In the genomic region with DNA sequence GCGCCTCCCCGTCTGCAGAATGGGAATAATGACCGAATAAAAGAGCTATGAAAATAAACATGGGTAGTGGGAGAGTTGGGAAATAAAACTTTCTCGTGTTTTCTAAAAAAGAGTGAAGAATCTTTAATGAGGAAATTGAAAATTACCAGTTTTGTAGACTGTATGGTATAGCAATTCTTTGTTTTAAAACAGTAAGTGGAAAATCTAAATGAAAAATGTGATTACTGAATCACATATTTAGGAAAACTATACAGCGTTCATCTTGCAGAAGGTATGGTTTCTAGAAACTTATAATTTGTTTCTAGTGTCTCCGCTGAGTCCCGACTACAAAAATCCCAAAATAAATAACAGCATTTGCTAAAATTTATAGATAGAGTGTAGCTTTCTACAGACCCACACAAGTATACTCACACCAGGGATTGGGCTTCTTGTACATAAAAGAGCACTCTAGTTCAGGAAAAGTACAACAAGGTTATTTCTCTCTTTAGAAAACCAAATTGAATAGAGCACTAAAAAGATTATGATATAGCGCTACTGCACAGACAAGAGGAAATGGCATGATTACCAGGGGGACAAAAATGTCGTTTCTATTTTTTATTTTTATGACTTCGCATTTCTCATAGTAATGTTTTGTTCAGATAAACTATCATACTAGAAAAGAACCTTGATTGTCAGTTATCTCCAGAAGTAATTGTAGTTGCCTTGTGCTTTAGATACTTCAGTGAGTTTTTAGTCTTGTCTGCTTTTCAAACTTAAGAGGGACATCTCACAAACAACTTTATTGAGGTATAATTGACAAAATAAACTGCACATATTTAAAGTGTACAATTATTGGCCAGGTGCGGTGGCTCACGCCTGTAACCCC, we compare ENCODE assay signal across 8 cellular contexts. TPM values are rescaled to one million over a fixed set of nuclear protein-coding genes. Genes with fewer than 3 reads are reported as not detected.
DNase-seq lines count a peak whose midpoint lies in the region; ATAC-seq and TF ChIP-seq lines count a peak whose summit lies in the region.

No MANE protein-coding gene starts in this region.

- no peak for DNase-seq in H7
- no peak for DNase-seq in SK-N-MC (ENCODE audit: low read depth, low spot score)
- DNase-seq in fibroblast of mammary gland (ENCODE audit: low read depth): no peak
- no peak for DNase-seq in retinal pigment epithelial cell (ENCODE audit: low read depth)
- no peak for DNase-seq in globus pallidus (ENCODE audit: low spot score)
- DNase-seq in NCI-H774 (lab: John Stamatoyannopoulos, UW): no peak
- no peak for DNase-seq in NCI-H226

- H3K27ac ChIP-seq in SK-N-MC: peak overlapping the region; percentile 71; the same call in 1 of the 2 replicates

- H3K4me3 ChIP-seq in H7 (ENCODE audit: insufficient read depth, low read depth, low read length) (peak overlapping the region; percentile 99), SK-N-MC (peak overlapping the region; percentile 99), fibroblast of mammary gland (ENCODE audit: control insufficient read depth, low read depth, low read length) (peak overlapping the region; percentile 77), retinal pigment epithelial cell (ENCODE audit: low read length) (peak overlapping the region; percentile 90)

- no peak for ATAC-seq in GM21515 (IDR thresholded peaks at IDR 0.05; ENCODE audit: unreplicated experiment)

- no peaks in the 10 kb centered on the region for H3K27me3 ChIP-seq in H7 (ENCODE audit: control insufficient read depth, insufficient read depth, low read length)

- peak overlapping the region; percentile 72 for H3K9ac ChIP-seq in SK-N-MC (ENCODE audit: insufficient read length)

- H3K36me3 ChIP-seq in H7 (replicated peaks; ENCODE audit: control insufficient read depth, insufficient read depth, low read length): no peaks in the 10 kb centered on the region
- no peaks in the 10 kb centered on the region for H3K36me3 ChIP-seq in SK-N-MC (ENCODE audit: insufficient read depth, low read length)

- H3K9me3 ChIP-seq in SK-N-MC (ENCODE audit: low read depth, low read length): no peaks in the 10 kb centered on the region

- TF ChIP-seq CTCF in fibroblast of mammary gland (conservative IDR thresholded peaks at IDR 0.05; ENCODE audit: control insufficient read depth, insufficient read depth, low read depth, low read length) (no peak), retinal pigment epithelial cell (conservative IDR thresholded peaks at IDR 0.05; ENCODE audit: low read depth, low read length) (no peak)

RNA-seq across cellular contexts. Expression of a gene that starts 1.0 kb away (rescaled TPM):
- 14.1 and 22.6 TPM in 2 replicates for total RNA-seq in H7 (2014; rRNA removed; shearing (Covaris generic))
